In genomic region chr7:155813125-155813524, GRCh38 we compare ENCODE assay signal across 2 cellular contexts.
TF ChIP-seq lines count a peak whose summit lies in the region.

No MANE protein-coding gene starts in this region.

TF ChIP-seq in GM23338, 12 proteins besides CTCF, POLR2A, EP300 and RAD21:
- TF ChIP-seq ZNF462 (CRISPR knock-in tag; IDR thresholded peaks at IDR 0.05) (no peak), JUNB (IDR thresholded peaks at IDR 0.05; ENCODE audit: unreplicated experiment) (no peak), ZNF114 (CRISPR knock-in tag; IDR thresholded peaks at IDR 0.05) (no peak), EZH2 (IDR thresholded peaks at IDR 0.05; ENCODE audit: low read depth, unreplicated experiment) (no peak), EZH2phosphoT487 (IDR thresholded peaks at IDR 0.05; ENCODE audit: unreplicated experiment) (no peak), ETS1 (IDR thresholded peaks at IDR 0.05) (no peak), POLR2AphosphoS5 (IDR thresholded peaks at IDR 0.05; ENCODE audit: low read depth) (no peak), ZNF331 (CRISPR knock-in tag; IDR thresholded peaks at IDR 0.05; ENCODE audit: low read depth) (no peak), STAT1 (IDR thresholded peaks at IDR 0.05; ENCODE audit: unreplicated experiment) (no peak), REST (IDR thresholded peaks at IDR 0.05; ENCODE audit: unreplicated experiment) (no peak), CREB1 (CRISPR knock-in tag; IDR thresholded peaks at IDR 0.05; ENCODE audit: low read depth) (no peak), NANOG (IDR thresholded peaks at IDR 0.05; ENCODE audit: borderline replicate concordance) (no peak)

TF ChIP-seq in HepG2, 621 proteins besides CTCF, POLR2A, EP300 and RAD21 (continues in another document):
- TF ChIP-seq TOPORS (CRISPR knock-in tag; IDR thresholded peaks at IDR 0.05): 0 out of 2 replicates have a peak, but pooled peaks have one; percentile 31
- TF ChIP-seq SALL1 (CRISPR knock-in tag; IDR thresholded peaks at IDR 0.05): peak; percentile 84
- no peak for TF ChIP-seq BRCA1 (CRISPR knock-in tag; IDR thresholded peaks at IDR 0.05)
- peak; percentile 55; the same call in 1 of the 2 replicates for TF ChIP-seq SPEN (CRISPR knock-in tag; IDR thresholded peaks at IDR 0.05; ENCODE audit: low read depth)
- TF ChIP-seq ZFP37 (CRISPR knock-in tag; IDR thresholded peaks at IDR 0.05; ENCODE audit: borderline replicate concordance): no peak
- no peak for TF ChIP-seq POLR2G (IDR thresholded peaks at IDR 0.05; ENCODE audit: low read depth, low read length)
- peak; percentile 53; the same call in 1 of the 2 replicates for TF ChIP-seq ARID4A (CRISPR knock-in tag; IDR thresholded peaks at IDR 0.05; ENCODE audit: borderline replicate concordance)
- TF ChIP-seq ZNF619 (CRISPR knock-in tag; IDR thresholded peaks at IDR 0.05): no peak
- TF ChIP-seq ZNF609 (CRISPR knock-in tag; IDR thresholded peaks at IDR 0.05; ENCODE audit: borderline replicate concordance): peak; percentile 42; the same call in 1 of the 2 replicates
- peak; percentile 67 for TF ChIP-seq RARA (CRISPR knock-in tag; IDR thresholded peaks at IDR 0.05)
- TF ChIP-seq PITX1 (CRISPR knock-in tag; IDR thresholded peaks at IDR 0.05): peak; percentile 28; the same call in 1 of the 2 replicates
- peak; percentile 60; the same call in 1 of the 2 replicates for TF ChIP-seq ZNF350 (CRISPR knock-in tag; IDR thresholded peaks at IDR 0.05; ENCODE audit: borderline replicate concordance, low read depth)
- TF ChIP-seq REPIN1 (CRISPR knock-in tag; IDR thresholded peaks at IDR 0.05; ENCODE audit: borderline replicate concordance, low read depth): 0 out of 2 replicates have a peak, but pooled peaks have one; percentile 34
- TF ChIP-seq ZFP41 (CRISPR knock-in tag; IDR thresholded peaks at IDR 0.05; ENCODE audit: borderline replicate concordance): no peak
- no peak for TF ChIP-seq TSC22D2 (CRISPR knock-in tag; IDR thresholded peaks at IDR 0.05; ENCODE audit: borderline replicate concordance)
- peak; percentile 38; the same call in 1 of the 2 replicates for TF ChIP-seq UBTF (CRISPR knock-in tag; IDR thresholded peaks at IDR 0.05)
- TF ChIP-seq HHEX (CRISPR knock-in tag; IDR thresholded peaks at IDR 0.05): 0 out of 2 replicates have a peak, but pooled peaks have one; percentile 45
- TF ChIP-seq HMGXB3 (CRISPR knock-in tag; IDR thresholded peaks at IDR 0.05; ENCODE audit: borderline replicate concordance): no peak
- TF ChIP-seq ZNF362 (CRISPR knock-in tag; IDR thresholded peaks at IDR 0.05; ENCODE audit: borderline replicate concordance): peak; percentile 43; the same call in 1 of the 2 replicates
- 0 out of 2 replicates have a peak, but pooled peaks have one; percentile 59 for TF ChIP-seq ZNF788 (CRISPR knock-in tag; IDR thresholded peaks at IDR 0.05; ENCODE audit: borderline replicate concordance)
- TF ChIP-seq ZNF574 (CRISPR knock-in tag; IDR thresholded peaks at IDR 0.05): 0 out of 2 replicates have a peak, but pooled peaks have one; percentile 25
- peak; percentile 81 for TF ChIP-seq ARID5B (CRISPR knock-in tag; IDR thresholded peaks at IDR 0.05)
